ENCODE assay signal across 1 cellular context in the genomic region with DNA sequence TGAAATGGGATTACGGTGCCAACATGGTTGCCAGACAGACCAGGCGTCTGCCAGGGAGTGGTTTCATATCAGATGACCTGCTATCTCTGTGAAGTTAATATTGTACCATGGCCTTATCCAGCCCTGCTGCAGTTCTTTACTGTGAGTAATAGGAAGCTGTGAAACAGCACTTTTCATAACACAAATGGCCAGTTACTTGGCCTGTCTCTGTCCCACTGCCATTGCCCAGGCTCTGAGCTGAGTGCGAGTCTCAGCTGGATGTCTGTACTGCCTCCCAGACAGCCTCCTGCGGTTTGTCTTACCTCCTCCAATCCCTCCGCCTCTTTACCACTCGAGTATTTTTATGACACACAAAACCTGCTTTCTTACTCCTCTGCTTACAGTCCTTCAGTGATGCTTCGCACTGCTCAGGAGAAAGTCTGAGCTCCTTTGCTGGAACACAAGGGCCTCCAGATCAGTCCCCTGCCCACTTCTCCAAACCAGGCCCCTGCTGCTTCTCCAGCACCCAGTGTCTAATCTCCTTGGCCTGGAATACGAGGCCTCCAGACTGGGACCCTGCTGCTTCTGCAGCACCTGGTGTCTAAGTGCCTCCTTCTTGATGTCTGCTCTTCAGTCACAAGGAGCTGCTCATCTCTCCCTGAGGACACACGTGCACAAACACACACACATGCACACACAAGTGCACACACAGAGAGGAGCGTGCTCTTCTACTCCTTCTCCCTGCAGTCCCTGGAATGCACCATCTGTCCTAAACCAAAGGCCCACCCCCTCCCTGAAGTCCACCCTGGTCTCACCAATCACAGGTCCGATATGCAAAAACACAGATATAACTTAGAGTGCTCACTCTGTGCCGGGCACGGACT.
TF ChIP-seq lines count a peak whose summit lies in the region.

No MANE protein-coding gene starts in this region.

TF ChIP-seq in A549, 52 proteins besides CTCF, POLR2A, EP300 and RAD21 (continued from another document):
- TF ChIP-seq, protein P1, sequence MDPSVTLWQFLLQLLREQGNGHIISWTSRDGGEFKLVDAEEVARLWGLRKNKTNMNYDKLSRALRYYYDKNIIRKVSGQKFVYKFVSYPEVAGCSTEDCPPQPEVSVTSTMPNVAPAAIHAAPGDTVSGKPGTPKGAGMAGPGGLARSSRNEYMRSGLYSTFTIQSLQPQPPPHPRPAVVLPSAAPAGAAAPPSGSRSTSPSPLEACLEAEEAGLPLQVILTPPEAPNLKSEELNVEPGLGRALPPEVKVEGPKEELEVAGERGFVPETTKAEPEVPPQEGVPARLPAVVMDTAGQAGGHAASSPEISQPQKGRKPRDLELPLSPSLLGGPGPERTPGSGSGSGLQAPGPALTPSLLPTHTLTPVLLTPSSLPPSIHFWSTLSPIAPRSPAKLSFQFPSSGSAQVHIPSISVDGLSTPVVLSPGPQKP (IDR thresholded peaks at IDR 0.05; ENCODE audit: low read depth, low read length) = no peak
- TF ChIP-seq FOSL2 (IDR thresholded peaks at IDR 0.05) (no peak), FOSL2 (CRISPR knock-in tag; IDR thresholded peaks at IDR 0.05) (no peak)
